17 cellular contexts compared by ENCODE assay signal in the genomic region with DNA sequence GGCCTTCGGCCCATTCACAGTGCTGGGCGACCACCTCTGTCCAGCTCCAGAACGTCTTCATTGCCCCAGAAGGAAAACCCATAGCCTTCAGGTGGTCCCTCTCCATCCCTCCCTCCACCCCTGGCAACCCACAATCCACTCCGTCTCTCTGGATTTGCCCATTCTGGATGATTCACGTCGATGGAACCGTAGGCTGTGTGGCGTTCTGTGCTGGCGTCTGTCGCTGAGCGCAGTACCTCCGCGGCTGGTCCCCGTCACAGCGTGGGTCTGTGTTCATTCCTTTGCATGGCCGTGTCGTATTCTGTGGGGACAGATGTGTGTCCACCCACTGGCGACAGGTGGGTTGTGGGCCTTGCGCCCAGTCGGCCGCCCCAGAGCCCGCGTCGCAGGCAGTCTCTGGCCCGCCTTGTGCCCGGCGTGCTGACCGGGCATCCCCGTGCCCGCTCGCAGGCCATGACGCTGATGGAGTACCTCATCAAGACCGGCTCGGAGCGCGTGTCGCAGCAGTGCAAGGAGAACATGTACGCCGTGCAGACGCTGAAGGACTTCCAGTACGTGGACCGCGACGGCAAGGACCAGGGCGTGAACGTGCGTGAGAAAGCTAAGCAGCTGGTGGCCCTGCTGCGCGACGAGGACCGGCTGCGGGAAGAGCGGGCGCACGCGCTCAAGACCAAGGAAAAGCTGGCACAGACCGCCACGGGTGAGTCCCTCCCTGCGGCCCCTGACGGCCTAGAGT. TPM values are rescaled to one million over a fixed set of nuclear protein-coding genes. Genes with fewer than 3 reads are reported as not detected.
DNase-seq lines count a peak whose midpoint lies in the region; ATAC-seq and TF ChIP-seq lines count a peak whose summit lies in the region.
"Had no signal": no experiment of that assay in that cellular context is flagged by ENCODE, and none has a peak within 500 bp of the region (broad histone marks: within the 10 kb centered on the region; RNA-seq: fewer than 3 reads in every experiment).

No MANE protein-coding gene starts in this region.

- H3K9ac ChIP-seq in liver (ENCODE audit: low read depth in 1 of 2, low read length in 2 of 2) = no peak overlapping the region

- H3K27ac ChIP-seq in liver (ENCODE audit: low read depth in 1 of 2, low read length in 2 of 2) = peak overlapping the region; percentile 96 to 97
- H3K27ac ChIP-seq: esophagus muscularis mucosa, SJCRH30, tibial artery had no signal

- peaks cover 52% of the 10 kb centered on the region for H3K36me3 ChIP-seq in GM06990 (ENCODE audit: control insufficient read depth, insufficient read depth, low read length)
- peaks cover 10 to 47% (median 18%) of the 10 kb centered on the region in 4 donors for H3K36me3 ChIP-seq in liver (ENCODE audit: control insufficient read depth in 4 of 4, insufficient read depth in 3 of 4, low read depth in 1 of 4, low read length in 3 of 4)

- ATAC-seq in HG02852 (IDR thresholded peaks at IDR 0.05; ENCODE audit: unreplicated experiment) = no peak
- no peak for ATAC-seq in HG03439 (IDR thresholded peaks at IDR 0.05; ENCODE audit: unreplicated experiment)
- ATAC-seq: activated CD4-positive, alpha-beta T cell treated with anti-CD3 and anti-CD28 coated beads for 36 hours had no signal

- peak; percentile 11 for DNase-seq in GM06990 (ENCODE audit: extremely low read depth, insufficient read length)
- DNase-seq: ACHN; activated CD4-positive, alpha-beta T cell treated with anti-CD3 and anti-CD28 coated beads for 36 hours; activated CD8-positive, alpha-beta memory T cell treated with anti-CD3 and anti-CD28 coated beads, Interleukin-2, amount 50 U/mL, for 48 hours; activated naive CD4-positive, alpha-beta T cell; CD8-positive, alpha-beta memory T cell; H9; NCI-H146; NCI-H226; nucleus accumbens; SJCRH30; stimulated activated CD4-positive, alpha-beta T cell treated with anti-CD3 and anti-CD28 coated beads, Interleukin-4, amount 100 ng/mL, for 4 hours; tibial artery had no signal

- no peaks in the 10 kb centered on the region for H3K9me3 ChIP-seq in liver (ENCODE audit: control insufficient read depth in 4 of 4, low read length in 3 of 4)
- H3K9me3 ChIP-seq: esophagus muscularis mucosa, SJCRH30, tibial artery had no signal

- H3K4me3 ChIP-seq in GM06990 (replicated peaks; ENCODE audit: low read depth, low read length) = no peak overlapping the region
- H3K4me3 ChIP-seq in liver (ENCODE audit: low read depth in 1 of 3, low read length in 3 of 3) = no peak overlapping the region
- H3K4me3 ChIP-seq: esophagus muscularis mucosa, SJCRH30, tibial artery had no signal

- TF ChIP-seq CTCF in GM06990 (IDR thresholded peaks at IDR 0.05; ENCODE audit: insufficient read depth, low read length, poor library complexity, severe bottlenecking) = no peak
- no peak for TF ChIP-seq CTCF in liver (IDR thresholded peaks at IDR 0.05; ENCODE audit: low read depth, low read length, missing input control)

- no peak for TF ChIP-seq RAD21 in liver (IDR thresholded peaks at IDR 0.05)

- WGBS in liver = 97% methylated on average over 60 of the region's 60 CpGs

- no peaks in the 10 kb centered on the region for H3K27me3 ChIP-seq in GM06990 (replicated peaks; ENCODE audit: control insufficient read depth, insufficient read depth, low read length)
- no peaks in the 10 kb centered on the region for H3K27me3 ChIP-seq in liver (ENCODE audit: control insufficient read depth in 4 of 4, insufficient read depth in 4 of 4, low read length in 3 of 4)
- H3K27me3 ChIP-seq: esophagus muscularis mucosa, SJCRH30, tibial artery had no signal

- peaks cover 10 to 54% (median 43%) of the 10 kb centered on the region in 4 donors for H3K4me1 ChIP-seq in liver (ENCODE audit: control insufficient read depth in 4 of 4, insufficient read depth in 4 of 4, low read length in 3 of 4)

TF ChIP-seq in liver, 16 proteins besides CTCF, POLR2A, EP300 and RAD21:
- TF ChIP-seq ZBTB33 (IDR thresholded peaks at IDR 0.05) (no peak), ATF3 (IDR thresholded peaks at IDR 0.05) (no peak), HNF4A (conservative IDR thresholded peaks at IDR 0.05) (no peak), JUND (IDR thresholded peaks at IDR 0.05) (no peak), HNF4G (IDR thresholded peaks at IDR 0.05) (no peak), SP1 (IDR thresholded peaks at IDR 0.05) (no peak), TAF1 (conservative IDR thresholded peaks at IDR 0.05) (no peak), EGR1 (IDR thresholded peaks at IDR 0.05; ENCODE audit: low read depth in 2 of 2) (no peak)
- TF ChIP-seq, protein P1, sequence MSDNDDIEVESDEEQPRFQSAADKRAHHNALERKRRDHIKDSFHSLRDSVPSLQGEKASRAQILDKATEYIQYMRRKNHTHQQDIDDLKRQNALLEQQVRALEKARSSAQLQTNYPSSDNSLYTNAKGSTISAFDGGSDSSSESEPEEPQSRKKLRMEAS (IDR thresholded peaks at IDR 0.05) = no peak

RNA-seq across cellular contexts. Expression of gene EPN1, which starts 10.1 kb away (rescaled TPM):
- 100 to 1,000 TPM in 1 of 2 donors, 10 to 100 TPM in 1; 49.0 to 107 TPM for total RNA-seq in liver
- polyA plus RNA-seq in liver = 100 to 1,000 TPM in 1 of 2 donors, 10 to 100 TPM in 1; 18.6 to 117 TPM

RNA-seq across cellular contexts. Expression of gene U2AF2, which starts 30.3 kb away (rescaled TPM):
- total RNA-seq in liver = 10 to 100 TPM; 49.4 to 66.6 TPM
- 10 to 100 TPM in 1 of 2 donors, 1 to 10 TPM in 1; 8.6 to 53.1 TPM for polyA plus RNA-seq in liver

RNA-seq across cellular contexts. Expression of gene CCDC106, which starts 37.1 kb away (rescaled TPM):
- total RNA-seq in liver = 1 to 10 TPM; 3.6 to 5.6 TPM
- 10 to 100 TPM in 1 of 2 donors, 1 to 10 TPM in 1; 6.1 to 13.5 TPM for polyA plus RNA-seq in liver

RNA-seq across cellular contexts. Expression of gene ZNF581, which starts 41.7 kb away (rescaled TPM):
- total RNA-seq in liver = 1 to 10 TPM; 2.1 to 7.3 TPM
- polyA plus RNA-seq in liver = 1 to 10 TPM; 4.8 to 5.6 TPM

RNA-seq across cellular contexts. Expression of gene ZNF580, which starts 44.3 kb away (rescaled TPM):
- 1 to 10 TPM; 2.6 to 5.0 TPM for total RNA-seq in liver
- 1 to 10 TPM; 5.1 to 5.2 TPM for polyA plus RNA-seq in liver
